Comparison of ENCODE assay signal across 23 cellular contexts in genomic region chr15:78100886-78101285, GRCh38. TPM values are rescaled to one million over a fixed set of nuclear protein-coding genes. Genes with fewer than 3 reads are reported as not detected.
"Had no signal": no experiment of that assay in that cellular context is flagged by ENCODE, and none has a peak within 500 bp of the region (broad histone marks: within the 10 kb centered on the region; RNA-seq: fewer than 3 reads in every experiment).

No MANE protein-coding gene starts in this region.

- H3K36me3 Mint-ChIP-seq: naive thymus-derived CD8-positive, alpha-beta T cell had no signal

- H3K27me3 ChIP-seq: cardiac muscle cell, colonic mucosa, esophagus squamous epithelium, stomach, testis had no signal

- H3K4me1 ChIP-seq: testis had no signal

- H3K27ac ChIP-seq: cardiac muscle cell, colonic mucosa, esophagus squamous epithelium, skin epidermis, stomach, testis had no signal

- H3K27me3 Mint-ChIP-seq: activated CD4-positive, alpha-beta T cell treated with anti-CD3 and anti-CD28 coated beads for 36 hours; naive thymus-derived CD8-positive, alpha-beta T cell had no signal

- H3K4me3 ChIP-seq: cardiac muscle cell, colonic mucosa, esophagus squamous epithelium, skin epidermis, stomach, testis had no signal

- ATAC-seq: activated CD4-positive, alpha-beta T cell treated with anti-CD3 and anti-CD28 coated beads for 36 hours; activated T-cell treated with anti-CD3 and anti-CD28 coated beads, Interleukin-2, amount 50 U/mL, for 4 hours; left ventricle myocardium superior; naive thymus-derived CD8-positive, alpha-beta T cell; SK-N-SH treated with all-trans-retinoic acid at 6 μM for 48 hours had no signal

- H3K36me3 ChIP-seq: cardiac muscle cell, colonic mucosa, esophagus squamous epithelium, stomach had no signal

- H3K9me3 ChIP-seq: colonic mucosa, esophagus squamous epithelium, stomach, testis had no signal

- FAIRE-seq: endothelial cell of umbilical vein had no signal

- H3K4me3 Mint-ChIP-seq: activated CD4-positive, alpha-beta T cell treated with anti-CD3 and anti-CD28 coated beads for 36 hours; activated naive CD4-positive, alpha-beta T cell treated with anti-CD3 and anti-CD28 coated beads for 36 hours; activated T-cell treated with anti-CD3 and anti-CD28 coated beads, Interleukin-2, amount 50 U/mL, for 4 hours; naive thymus-derived CD8-positive, alpha-beta T cell had no signal

- H3K27ac Mint-ChIP-seq: activated CD4-positive, alpha-beta T cell treated with anti-CD3 and anti-CD28 coated beads for 36 hours; activated naive CD4-positive, alpha-beta T cell treated with anti-CD3 and anti-CD28 coated beads for 36 hours had no signal

- H3K9me3 Mint-ChIP-seq: activated naive CD4-positive, alpha-beta T cell treated with anti-CD3 and anti-CD28 coated beads for 36 hours; activated T-cell treated with anti-CD3 and anti-CD28 coated beads, Interleukin-2, amount 50 U/mL, for 4 hours; naive thymus-derived CD8-positive, alpha-beta T cell had no signal

- DNase-seq: activated CD4-positive, alpha-beta T cell treated with anti-CD3 and anti-CD28 coated beads for 36 hours; activated naive CD4-positive, alpha-beta T cell treated with anti-CD3 and anti-CD28 coated beads for 36 hours; activated T-cell treated with anti-CD3 and anti-CD28 coated beads, Interleukin-2, amount 50 U/mL, for 4 hours; colonic mucosa; esophagus squamous epithelium; hypothalamus; left ventricle myocardium superior; mesenchymal stem cell; naive thymus-derived CD8-positive, alpha-beta T cell; retina; SHP77 treated with DMSO at 0.1 percent for 48 hours; stimulated activated CD4-positive, alpha-beta T cell treated with anti-CD3 and anti-CD28 coated beads, Interleukin-4, amount 100 ng/mL, for 4 hours; stimulated activated CD8-positive, alpha-beta memory T cell treated with anti-CD3 and anti-CD28 coated beads, Interleukin-4, amount 100 ng/mL, for 48 hours; stomach; T-helper 1 cell; testis had no signal

RNA-seq across cellular contexts. Expression of gene SH2D7, which starts 8.5 kb away (rescaled TPM):
- total RNA-seq: activated CD4-positive, alpha-beta T cell treated with anti-CD3 and anti-CD28 coated beads for 36 hours; activated naive CD4-positive, alpha-beta T cell treated with anti-CD3 and anti-CD28 coated beads for 36 hours; activated T-cell treated with anti-CD3 and anti-CD28 coated beads, Interleukin-2, amount 50 U/mL, for 4 hours; cardiac muscle cell; endothelial cell of umbilical vein; esophagus squamous epithelium; fibroblast of villous mesenchyme; kidney epithelial cell; left ventricle myocardium superior; naive thymus-derived CD8-positive, alpha-beta T cell; urinary bladder had no signal
- polyA plus RNA-seq: endothelial cell of umbilical vein, stomach, urinary bladder had no signal
